8 cellular contexts compared by ENCODE assay signal in the genomic region with DNA sequence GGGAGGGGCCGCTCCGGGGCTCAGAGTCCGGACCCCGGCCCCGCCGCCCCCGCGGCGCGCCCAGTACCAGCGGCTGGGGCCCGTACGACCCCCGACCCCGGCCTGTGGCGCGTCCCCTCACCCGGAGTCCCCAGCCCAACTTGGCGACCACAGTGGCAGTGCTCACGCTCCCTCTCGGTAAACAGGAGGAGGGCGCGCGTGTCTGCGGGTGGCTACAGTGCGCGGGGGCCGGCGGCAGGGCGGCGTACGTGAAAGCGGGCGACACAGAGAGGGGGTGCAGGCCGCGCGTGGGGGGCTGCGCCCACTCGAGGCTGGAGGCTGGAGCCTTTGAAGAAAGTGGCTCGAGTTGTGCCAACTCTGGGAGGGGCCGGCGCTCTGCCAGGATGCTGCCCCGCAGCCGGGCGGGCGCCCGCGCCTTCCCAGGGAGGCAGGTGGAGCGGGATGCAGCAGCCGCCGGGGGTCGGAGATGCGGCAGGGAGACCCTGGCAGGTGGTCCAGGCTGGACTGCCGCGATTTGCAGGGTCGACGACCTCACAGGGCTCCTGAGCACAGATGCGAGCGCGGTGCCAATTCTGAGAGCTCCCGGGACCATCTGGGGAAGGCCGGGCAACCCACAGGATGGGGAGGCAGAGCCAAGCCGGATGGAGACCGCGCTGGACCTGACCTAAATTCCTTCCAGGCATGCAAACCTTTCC. TPM values are rescaled to one million over a fixed set of nuclear protein-coding genes. Genes with fewer than 3 reads are reported as not detected.
A peak's percentile ranks its signal among the peaks of the same experiment; 100 is the strongest.
DNase-seq lines count a peak whose midpoint lies in the region; ATAC-seq and TF ChIP-seq lines count a peak whose summit lies in the region.

No MANE protein-coding gene starts in this region.

- DNase-seq in Daoy (ENCODE audit: low read depth) (peak; percentile 44), Panc1 (ENCODE audit: low read depth, low spot score) (no peak), mesothelial cell of epicardium (ENCODE audit: low spot score in 2 of 2, unreplicated experiment in 2 of 2) (peak in 1 of 2 experiments; percentile 44), activated gamma-delta T cell (lab: John Stamatoyannopoulos, UW) (no peak), T-helper 9 cell (no peak), NCI-H2196 (lab: John Stamatoyannopoulos, UW; ENCODE audit: unreplicated experiment) (no peak)
- no peak for DNase-seq in effector memory CD4-positive, alpha-beta T cell

- H3K9me3 ChIP-seq in Panc1 (ENCODE audit: control insufficient read depth, insufficient read depth, low read depth, low read length) = no peaks in the 10 kb centered on the region
- no peaks in the 10 kb centered on the region for H3K9me3 ChIP-seq in effector memory CD4-positive, alpha-beta T cell (ENCODE audit: control insufficient read depth, low read length)
- no peaks in the 10 kb centered on the region for H3K9me3 ChIP-seq in thymus (ENCODE audit: control insufficient read depth)

- H3K9me3 Mint-ChIP-seq in mesothelial cell of epicardium = no peaks in the 10 kb centered on the region

- in situ Hi-C loops in Panc1 (cut with HindIII; ENCODE audit: low pct_unique_long_range_greater_than_20kb, low sequenced_read_pairs) = no loop called here

- H3K4me3 ChIP-seq in Panc1 (ENCODE audit: low read depth in 2 of 2, low read length in 2 of 2) (peak overlapping the region; percentile 44 to 48), thymus (ENCODE audit: low read length) (peak overlapping the region; percentile 62)
- peak overlapping the region; percentile 56 for H3K4me3 ChIP-seq in effector memory CD4-positive, alpha-beta T cell (ENCODE audit: insufficient read depth, low read depth, low read length, poor library complexity, severe bottlenecking)

- H3K4me3 Mint-ChIP-seq in mesothelial cell of epicardium = peak overlapping the region; percentile 39

- no TSS peak for BruUV-seq in Panc1 (replicated peaks; lab: Mats Ljungman, UMichigan)

- H3K27ac ChIP-seq in Panc1 (ENCODE audit: low read length) (no peak overlapping the region), thymus (ENCODE audit: low read depth) (peak overlapping the region; percentile 32)
- no peak overlapping the region for H3K27ac ChIP-seq in effector memory CD4-positive, alpha-beta T cell (ENCODE audit: insufficient read depth, low read length, poor library complexity, severe bottlenecking)

- no peaks in the 10 kb centered on the region for H3K4me1 Mint-ChIP-seq in mesothelial cell of epicardium

- H3K27me3 Mint-ChIP-seq in mesothelial cell of epicardium (ENCODE audit: low read depth) = peaks cover 50% of the 10 kb centered on the region

- POLR2A ChIA-PET in Panc1 (lab: Charles Lee) = no interaction called here

- no peaks in the 10 kb centered on the region for H3K36me3 Mint-ChIP-seq in mesothelial cell of epicardium

- no peak for TF ChIP-seq CTCF in Panc1 (IDR thresholded peaks at IDR 0.05)
- TF ChIP-seq CTCF in mesothelial cell of epicardium (IDR thresholded peaks at IDR 0.05; ENCODE audit: unreplicated experiment) = no peak

- H3K36me3 ChIP-seq in Panc1 (ENCODE audit: control insufficient read depth, insufficient read depth, low read length) = no peaks in the 10 kb centered on the region; the same call in 1 of the 2 replicates
- no peaks in the 10 kb centered on the region for H3K36me3 ChIP-seq in effector memory CD4-positive, alpha-beta T cell (ENCODE audit: control insufficient read depth, insufficient read depth, low read length)
- H3K36me3 ChIP-seq in thymus (ENCODE audit: control insufficient read depth, insufficient read depth) = no peaks in the 10 kb centered on the region

- H3K4me1 ChIP-seq in Panc1 (ENCODE audit: control insufficient read depth, insufficient read depth, low read length) (peaks cover 6% of the 10 kb centered on the region), thymus (ENCODE audit: control insufficient read depth, insufficient read depth, low read length) (no peaks in the 10 kb centered on the region)
- peaks cover 4% of the 10 kb centered on the region for H3K4me1 ChIP-seq in effector memory CD4-positive, alpha-beta T cell (ENCODE audit: control insufficient read depth, insufficient read depth, low read length, poor library complexity, severe bottlenecking)

- peak; percentile 17 for ATAC-seq in Panc1

- H3K27ac Mint-ChIP-seq in mesothelial cell of epicardium = no peak overlapping the region

- H3K27me3 ChIP-seq in Panc1 (ENCODE audit: control insufficient read depth, insufficient read depth, low read length) = peaks cover 9% of the 10 kb centered on the region
- peaks cover 9% of the 10 kb centered on the region for H3K27me3 ChIP-seq in effector memory CD4-positive, alpha-beta T cell (replicated peaks; ENCODE audit: control insufficient read depth, insufficient read depth, low read length, poor library complexity, severe bottlenecking)
- peaks cover 12% of the 10 kb centered on the region for H3K27me3 ChIP-seq in thymus (ENCODE audit: control insufficient read depth, insufficient read depth)

- CTCF ChIA-PET in Panc1 (lab: Charles Lee) = interaction anchor here (0.6 to 3.7 kb wide), 5 partner anchors 53 to 171 kb away, joined by 3 to 25 read pairs (median 5); no protein-coding TSS in a partner anchor

- intact Hi-C loops in Panc1 (cut with micrococcal nuclease; ENCODE audit: unreplicated experiment) = loop anchor here (10.0 kb wide), 1 partner anchor 247 kb away; no protein-coding TSS in a partner anchor

- 6% methylated on average over 65 of the region's 65 CpGs for WGBS in thymus

RNA-seq across cellular contexts. Expression of gene PTPRE, which starts 0.7 kb away (rescaled TPM):
- 2.6 TPM in 2 replicates for total RNA-seq in Daoy (2014; rRNA removed; shearing (Covaris generic))
- total RNA-seq in Panc1 (2021; ENCODE audit: unreplicated experiment) = 0.44 TPM
- 0.27 TPM for polyA plus RNA-seq in Panc1 (2012; ENCODE audit: insufficient read length)
- 2.0 to 2.6 TPM (median 2.1 TPM) in 3 replicates for total RNA-seq in mesothelial cell of epicardium
- 12.3 TPM for polyA plus RNA-seq in thymus

RNA-seq across cellular contexts. Expression of gene CLRN3, which starts 14.8 kb away (rescaled TPM):
- total RNA-seq in Daoy (2014; rRNA removed; shearing (Covaris generic)) = not detected in 2 replicates
- total RNA-seq in Panc1 (2021; ENCODE audit: unreplicated experiment) (not detected), mesothelial cell of epicardium (not detected in 3 replicates)
- not detected for polyA plus RNA-seq in Panc1 (2012; ENCODE audit: insufficient read length)
- polyA plus RNA-seq in thymus = 0.23 TPM
